In the genomic region with DNA sequence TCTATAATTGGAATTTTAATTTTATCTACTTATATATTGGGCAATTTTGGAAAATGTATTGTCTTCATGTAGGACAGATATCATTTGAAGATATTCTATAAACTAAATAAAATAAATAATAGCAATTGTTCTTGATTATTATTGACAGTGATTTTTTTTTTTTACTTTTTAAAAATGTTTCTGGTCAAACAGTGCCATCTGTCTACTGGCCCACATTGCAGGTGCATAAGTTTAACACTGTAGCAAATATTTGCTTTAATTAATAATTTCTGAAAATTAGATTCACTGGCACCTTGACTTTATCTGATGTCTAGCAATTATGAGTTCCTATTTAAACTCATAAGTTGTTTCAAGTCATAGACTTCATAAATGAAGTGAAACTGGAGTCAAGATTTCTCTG, we compare ENCODE assay signal across 18 cellular contexts.
"Had no signal": no experiment of that assay in that cellular context is flagged by ENCODE, and none has a peak within 500 bp of the region (broad histone marks: within the 10 kb centered on the region; RNA-seq: fewer than 3 reads in every experiment).

No MANE protein-coding gene starts in this region.

- H3K4me3 ChIP-seq: left lung, transverse colon had no signal

- H3K27ac Mint-ChIP-seq: activated naive CD8-positive, alpha-beta T cell treated with anti-CD3 and anti-CD28 coated beads, Interleukin-2, amount 10 ng/mL, durations not matched to agents 7 days and 5 days; activated T-cell treated with anti-CD3 and anti-CD28 coated beads, Interleukin-2, amount 50 U/mL, for 24 hours; natural killer cell treated with Interleukin-12 subunit alpha and Interleukin-12 subunit beta and Interleukin-15 and Interleukin-18, amount 100 ng/mL, for 72 hours; stimulated activated effector memory CD8-positive, alpha-beta T cell treated with anti-CD3 and anti-CD28 coated beads, Interleukin-12 subunit alpha, Interleukin-12 subunit beta, amount 100 ng/mL, for 72 hours had no signal

- FAIRE-seq: bronchial epithelial cell, keratinocyte had no signal

- H3K36me3 ChIP-seq: left lung, transverse colon had no signal

- H3K27me3 ChIP-seq: left lung, transverse colon had no signal

- ATAC-seq: activated CD4-positive, CD25-positive, alpha-beta regulatory T cell treated with anti-CD3 and anti-CD28 coated beads, Interleukin-2, amount 50 U/mL, for 24 hours; left lung; natural killer cell treated with Interleukin-12 subunit alpha and Interleukin-12 subunit beta and Interleukin-15 and Interleukin-18, amount 100 ng/mL, for 72 hours; right cardiac atrium; stimulated activated effector memory CD8-positive, alpha-beta T cell treated with anti-CD3 and anti-CD28 coated beads, Interleukin-12 subunit alpha, Interleukin-12 subunit beta, amount 100 ng/mL, for 72 hours had no signal

- H3K4me1 Mint-ChIP-seq: activated naive CD8-positive, alpha-beta T cell treated with anti-CD3 and anti-CD28 coated beads, Interleukin-2, amount 10 ng/mL, durations not matched to agents 7 days and 5 days; stimulated activated effector memory CD8-positive, alpha-beta T cell treated with anti-CD3 and anti-CD28 coated beads, Interleukin-12 subunit alpha, Interleukin-12 subunit beta, amount 100 ng/mL, for 72 hours had no signal

- H3K27ac ChIP-seq: left lung, transverse colon had no signal

- DNase-seq: activated CD4-positive, alpha-beta T cell treated with anti-CD3 and anti-CD28 coated beads, Interleukin-2, amount 50 U/mL, for 4 hours; activated gamma-delta T cell; activated naive CD8-positive, alpha-beta T cell treated with anti-CD3 and anti-CD28 coated beads, Interleukin-2, amount 10 ng/mL, durations not matched to agents 7 days and 5 days; activated T-cell treated with anti-CD3 and anti-CD28 coated beads, Interleukin-2, amount 50 U/mL, for 24 hours; aorta; effector CD8-positive, alpha-beta T cell; erythroblast; left lung; mesenchymal stem cell; nucleus accumbens; right cardiac atrium; substantia nigra; transverse colon had no signal

- H3K4me3 Mint-ChIP-seq: activated naive CD8-positive, alpha-beta T cell treated with anti-CD3 and anti-CD28 coated beads, Interleukin-2, amount 10 ng/mL, durations not matched to agents 7 days and 5 days; activated T-cell treated with anti-CD3 and anti-CD28 coated beads, Interleukin-2, amount 50 U/mL, for 24 hours; natural killer cell treated with Interleukin-12 subunit alpha and Interleukin-12 subunit beta and Interleukin-15 and Interleukin-18, amount 100 ng/mL, for 72 hours; stimulated activated effector memory CD8-positive, alpha-beta T cell treated with anti-CD3 and anti-CD28 coated beads, Interleukin-12 subunit alpha, Interleukin-12 subunit beta, amount 100 ng/mL, for 72 hours had no signal

- H3K27me3 Mint-ChIP-seq: activated naive CD8-positive, alpha-beta T cell treated with anti-CD3 and anti-CD28 coated beads, Interleukin-2, amount 10 ng/mL, durations not matched to agents 7 days and 5 days had no signal

- H3K4me1 ChIP-seq: left lung had no signal

- H3K36me3 Mint-ChIP-seq: activated naive CD8-positive, alpha-beta T cell treated with anti-CD3 and anti-CD28 coated beads, Interleukin-2, amount 10 ng/mL, durations not matched to agents 7 days and 5 days; natural killer cell treated with Interleukin-12 subunit alpha and Interleukin-12 subunit beta and Interleukin-15 and Interleukin-18, amount 100 ng/mL, for 72 hours; stimulated activated effector memory CD8-positive, alpha-beta T cell treated with anti-CD3 and anti-CD28 coated beads, Interleukin-12 subunit alpha, Interleukin-12 subunit beta, amount 100 ng/mL, for 72 hours had no signal

- H3K9me3 ChIP-seq: left lung, transverse colon had no signal

- H3K9me3 Mint-ChIP-seq: activated naive CD8-positive, alpha-beta T cell treated with anti-CD3 and anti-CD28 coated beads, Interleukin-2, amount 10 ng/mL, durations not matched to agents 7 days and 5 days; natural killer cell treated with Interleukin-12 subunit alpha and Interleukin-12 subunit beta and Interleukin-15 and Interleukin-18, amount 100 ng/mL, for 72 hours had no signal
